Comparison of ENCODE assay signal across 24 cellular contexts in genomic region chr17:1542316-1542715, GRCh38.
"Had no signal": no experiment of that assay in that cellular context is flagged by ENCODE, and none has a peak within 500 bp of the region (broad histone marks: within the 10 kb centered on the region; RNA-seq: fewer than 3 reads in every experiment).

No MANE protein-coding gene starts in this region.

- FAIRE-seq: endometrium, frontal cortex had no signal

- H3K27ac ChIP-seq: heart left ventricle, parathyroid adenoma, psoas muscle, right lobe of liver, spleen, thoracic aorta, transverse colon had no signal

- ATAC-seq: esophagus mucosa; heart left ventricle; mucosa of descending colon; naive thymus-derived CD8-positive, alpha-beta T cell; psoas muscle; right lobe of liver; stimulated activated memory B cell treated with anti-CD40 and anti-IgM and Interleukin-4, amounts not matched to agents 10 μg/mL and 1 μg/mL and 100 μg/mL, for 72 hours; stimulated activated naive CD8-positive, alpha-beta T cell treated with anti-CD3 and anti-CD28 coated beads, Interleukin-15, amount 100 ng/mL, for 72 hours had no signal

- DNase-seq: cortex of kidney; dorsolateral prefrontal cortex; effector CD8-positive, alpha-beta T cell; heart left ventricle; hippocampal formation; mammary epithelial cell; mucosa of descending colon; naive thymus-derived CD8-positive, alpha-beta T cell; nucleus accumbens; psoas muscle; retina; right lobe of liver; spleen; stimulated activated CD4-positive, alpha-beta T cell treated with anti-CD3 and anti-CD28 coated beads, Interleukin-15, amount 100 ng/mL, for 24 hours; stimulated activated CD4-positive, alpha-beta T cell treated with anti-CD3 and anti-CD28 coated beads, Interleukin-1b, Interleukin-23, amount 100 ng/mL, for 48 hours; stimulated activated CD4-positive, alpha-beta T cell treated with anti-CD3 and anti-CD28 coated beads, Interleukin-4, amount 100 ng/mL, for 24 hours; stimulated activated naive CD8-positive, alpha-beta T cell treated with anti-CD3 and anti-CD28 coated beads, Interleukin-15, amount 100 ng/mL, for 72 hours; transverse colon had no signal

- H2AFZ ChIP-seq: parathyroid adenoma had no signal

- H3K9ac ChIP-seq: parathyroid adenoma had no signal

- H3K9me3 ChIP-seq: heart left ventricle, mucosa of descending colon, psoas muscle, right lobe of liver, spleen, thoracic aorta, transverse colon had no signal

- H3K4me1 ChIP-seq: heart left ventricle, parathyroid adenoma, psoas muscle, spleen had no signal

- H3K4me3 ChIP-seq: dorsolateral prefrontal cortex, heart left ventricle, mucosa of descending colon, psoas muscle, right lobe of liver, spleen, thoracic aorta, transverse colon had no signal

- H3K27me3 ChIP-seq: dorsolateral prefrontal cortex, heart left ventricle, right lobe of liver, spleen, transverse colon had no signal
